In genomic region chr7:81869670-81870069, GRCh38 we compare ENCODE assay signal across 25 cellular contexts.
DNase-seq lines count a peak whose midpoint lies in the region; ATAC-seq and TF ChIP-seq lines count a peak whose summit lies in the region.
"Had no signal": no experiment of that assay in that cellular context is flagged by ENCODE, and none has a peak within 500 bp of the region (broad histone marks: within the 10 kb centered on the region; RNA-seq: fewer than 3 reads in every experiment).

No MANE protein-coding gene starts in this region.

- no peaks in the 10 kb centered on the region for H3K9me3 ChIP-seq in OCI-LY3 (ENCODE audit: insufficient read depth, low read length)
- H3K9me3 ChIP-seq: body of pancreas, tibial artery had no signal

- DNase-seq in kidney epithelial cell (ENCODE audit: low read depth) (peak; percentile 31), NCI-H774 (lab: John Stamatoyannopoulos, UW) (no peak), NCI-H345 (lab: John Stamatoyannopoulos, UW) (no peak)
- no peak for DNase-seq in stimulated activated naive CD8-positive, alpha-beta T cell treated with anti-CD3 and anti-CD28 coated beads, Interleukin-15, Interleukin-2, amounts not matched to agents 100 U/mL and 50 U/mL, for 24 hours
- DNase-seq in activated naive CD8-positive, alpha-beta T cell treated with anti-CD3 and anti-CD28 coated beads, Interleukin-2, amount 50 U/mL, for 24 hours = no peak
- DNase-seq: body of pancreas; CD4-positive, alpha-beta memory T cell; GDM1; GM23248; IMR-90; NCI-H1694; NCI-H2171; NCI-H526 treated with DMSO at 0.1 percent for 48 hours; nucleus accumbens; PC-9; retina; SHP77 treated with DMSO at 0.1 percent for 48 hours; stimulated activated CD4-positive, alpha-beta T cell treated with anti-CD3 and anti-CD28 coated beads, Interleukin-4, amount 100 ng/mL, for 24 hours; stimulated activated naive CD8-positive, alpha-beta T cell treated with anti-CD3 and anti-CD28 coated beads, Interleukin-15, amount 100 ng/mL, for 72 hours; tibial artery had no signal

- H2AFZ ChIP-seq in OCI-LY3 (ENCODE audit: low read depth, low read length) = 0 out of 2 replicates have a peak overlapping the region, but pooled peaks have one; percentile 15
- H2AFZ ChIP-seq: GM23248, PC-9 had no signal

- peaks cover 14% of the 10 kb centered on the region for H3K4me1 ChIP-seq in OCI-LY3 (ENCODE audit: low read length)
- H3K4me1 ChIP-seq: body of pancreas, tibial artery had no signal

- no peaks in the 10 kb centered on the region for H3K79me2 ChIP-seq in OCI-LY3 (ENCODE audit: low read length)

- H3K27me3 ChIP-seq in OCI-LY3 (ENCODE audit: low read depth, low read length) (no peaks in the 10 kb centered on the region), kidney epithelial cell (ENCODE audit: control insufficient read depth, insufficient read depth, low read length) (no peaks in the 10 kb centered on the region)
- H3K27me3 ChIP-seq: body of pancreas, tibial artery had no signal

- TF ChIP-seq CTCF in OCI-LY3 (IDR thresholded peaks at IDR 0.05; ENCODE audit: low read depth, low read length) (no peak), kidney epithelial cell (IDR thresholded peaks at IDR 0.05; ENCODE audit: insufficient read depth, low read length, poor library complexity, severe bottlenecking) (no peak)

- H3K27me3 Mint-ChIP-seq in activated naive CD8-positive, alpha-beta T cell treated with anti-CD3 and anti-CD28 coated beads, Interleukin-2, amount 50 U/mL, for 24 hours = no peaks in the 10 kb centered on the region
- H3K27me3 Mint-ChIP-seq: activated naive CD8-positive, alpha-beta T cell; activated T-helper 17 cell treated with anti-CD3 and anti-CD28 coated beads, Interleukin-2, amount 50 U/mL, for 72 hours; CD4-positive, alpha-beta memory T cell; stimulated activated naive CD8-positive, alpha-beta T cell treated with anti-CD3 and anti-CD28 coated beads, Interleukin-15, amount 100 ng/mL, for 72 hours had no signal

- H3K36me3 Mint-ChIP-seq in activated naive CD8-positive, alpha-beta T cell treated with anti-CD3 and anti-CD28 coated beads, Interleukin-2, amount 50 U/mL, for 24 hours (ENCODE audit: low read depth) = no peaks in the 10 kb centered on the region
- H3K36me3 Mint-ChIP-seq: activated naive CD8-positive, alpha-beta T cell; CD4-positive, alpha-beta memory T cell had no signal

- no peak overlapping the region for H3K4me2 ChIP-seq in OCI-LY3 (ENCODE audit: low read length)
- H3K4me2 ChIP-seq: PC-9 had no signal

- H3K36me3 ChIP-seq in OCI-LY3 (replicated peaks; ENCODE audit: low read depth, low read length) (no peaks in the 10 kb centered on the region), kidney epithelial cell (ENCODE audit: control insufficient read depth, insufficient read depth, low read length) (no peaks in the 10 kb centered on the region)
- H3K36me3 ChIP-seq: tibial artery had no signal

- no peak overlapping the region for H3K4me3 ChIP-seq in OCI-LY3 (ENCODE audit: low read length)
- H3K4me3 ChIP-seq in kidney epithelial cell (ENCODE audit: low read depth, low read length) = no peak overlapping the region
- H3K4me3 ChIP-seq: body of pancreas, GM23248, PC-9, tibial artery had no signal

- H3K4me3 Mint-ChIP-seq in activated naive CD8-positive, alpha-beta T cell treated with anti-CD3 and anti-CD28 coated beads, Interleukin-2, amount 50 U/mL, for 24 hours = no peak overlapping the region
- H3K4me3 Mint-ChIP-seq: activated naive CD8-positive, alpha-beta T cell; activated T-helper 17 cell treated with anti-CD3 and anti-CD28 coated beads, Interleukin-2, amount 50 U/mL, for 72 hours; CD4-positive, alpha-beta memory T cell; stimulated activated naive CD8-positive, alpha-beta T cell treated with anti-CD3 and anti-CD28 coated beads, Interleukin-15, amount 100 ng/mL, for 72 hours had no signal

- H3K27ac ChIP-seq in OCI-LY3 (ENCODE audit: low read length) = no peak overlapping the region
- H3K27ac ChIP-seq: body of pancreas, GM23248, PC-9, tibial artery had no signal

- H3K9me3 Mint-ChIP-seq in activated naive CD8-positive, alpha-beta T cell treated with anti-CD3 and anti-CD28 coated beads, Interleukin-2, amount 50 U/mL, for 24 hours = peaks cover 5% of the 10 kb centered on the region

- no peaks in the 10 kb centered on the region for H4K20me1 ChIP-seq in OCI-LY3 (ENCODE audit: insufficient read depth, low read length)

- H3K4me1 Mint-ChIP-seq in activated naive CD8-positive, alpha-beta T cell treated with anti-CD3 and anti-CD28 coated beads, Interleukin-2, amount 50 U/mL, for 24 hours = no peaks in the 10 kb centered on the region
- H3K4me1 Mint-ChIP-seq: activated T-helper 17 cell treated with anti-CD3 and anti-CD28 coated beads, Interleukin-2, amount 50 U/mL, for 72 hours; CD4-positive, alpha-beta memory T cell; stimulated activated naive CD8-positive, alpha-beta T cell treated with anti-CD3 and anti-CD28 coated beads, Interleukin-15, amount 100 ng/mL, for 72 hours had no signal

- no peak overlapping the region for H3K9ac ChIP-seq in OCI-LY3 (ENCODE audit: low read length)
- H3K9ac ChIP-seq: GM23248 had no signal

- H3K27ac Mint-ChIP-seq in activated naive CD8-positive, alpha-beta T cell treated with anti-CD3 and anti-CD28 coated beads, Interleukin-2, amount 50 U/mL, for 24 hours = no peak overlapping the region
- H3K27ac Mint-ChIP-seq: activated naive CD8-positive, alpha-beta T cell; activated T-helper 17 cell treated with anti-CD3 and anti-CD28 coated beads, Interleukin-2, amount 50 U/mL, for 72 hours; CD4-positive, alpha-beta memory T cell; stimulated activated naive CD8-positive, alpha-beta T cell treated with anti-CD3 and anti-CD28 coated beads, Interleukin-15, amount 100 ng/mL, for 72 hours had no signal

- ATAC-seq in GM18867 (IDR thresholded peaks at IDR 0.05; ENCODE audit: unreplicated experiment) = peak; percentile 41
- ATAC-seq in HG03097 (IDR thresholded peaks at IDR 0.05; ENCODE audit: low FRiP score, unreplicated experiment) = peak; percentile 66
- ATAC-seq in stimulated activated naive CD8-positive, alpha-beta T cell treated with anti-CD3 and anti-CD28 coated beads, Interleukin-15, Interleukin-2, amounts not matched to agents 100 U/mL and 50 U/mL, for 24 hours = no peak
- no peak for ATAC-seq in activated naive CD8-positive, alpha-beta T cell treated with anti-CD3 and anti-CD28 coated beads, Interleukin-2, amount 50 U/mL, for 24 hours
- ATAC-seq: activated T-helper 17 cell treated with anti-CD3 and anti-CD28 coated beads, Interleukin-2, amount 50 U/mL, for 72 hours; body of pancreas; stimulated activated naive CD8-positive, alpha-beta T cell treated with anti-CD3 and anti-CD28 coated beads, Interleukin-15, amount 100 ng/mL, for 72 hours had no signal

Comparison
In these comparisons a context has a peak if more than half of its experiments do, and no peak if none do; other contexts are left out.
1. ATAC-seq: peak in GM18867 (single experiment) and HG03097 (single experiment); none in stimulated activated naive CD8-positive, alpha-beta T cell treated with anti-CD3 and anti-CD28 coated beads, Interleukin-15, Interleukin-2, amounts not matched to agents 100 U/mL and 50 U/mL, for 24 hours (single experiment) and activated naive CD8-positive, alpha-beta T cell treated with anti-CD3 and anti-CD28 coated beads, Interleukin-2, amount 50 U/mL, for 24 hours (single experiment).